10 cellular contexts compared by ENCODE assay signal in genomic region chr3:141243295-141243707, GRCh38. TPM values are rescaled to one million over a fixed set of nuclear protein-coding genes. Genes with fewer than 3 reads are reported as not detected.
A peak's percentile ranks its signal among the peaks of the same experiment; 100 is the strongest.
DNase-seq lines count a peak whose midpoint lies in the region; ATAC-seq and TF ChIP-seq lines count a peak whose summit lies in the region.
"Had no signal": no experiment of that assay in that cellular context is flagged by ENCODE, and none has a peak within 500 bp of the region (broad histone marks: within the 10 kb centered on the region; RNA-seq: fewer than 3 reads in every experiment).

No MANE protein-coding gene starts in this region.

- no peaks in the 10 kb centered on the region for H3K27me3 Mint-ChIP-seq in activated T-cell treated with anti-CD3 and anti-CD28 coated beads, Interleukin-2, amount 50 U/mL, for 72 hours (ENCODE audit: low read depth)
- H3K27me3 Mint-ChIP-seq: activated B cell treated with CpG ODN at 0.5 μM for 24 hours had no signal

- TF ChIP-seq CTCF in colonic mucosa (IDR thresholded peaks at IDR 0.05): no peak

- H3K9ac ChIP-seq in colonic mucosa (ENCODE audit: low read depth in 2 of 2, low read length in 2 of 2): no peak overlapping the region

- no peaks in the 10 kb centered on the region for H3K4me1 ChIP-seq in colonic mucosa

- H3K9me3 ChIP-seq in colonic mucosa: no peaks in the 10 kb centered on the region

- DNase-seq in NCI-H2227 treated with DMSO at 0.1 percent for 48 hours (lab: John Stamatoyannopoulos, UW) (peak; percentile 32), hepatic stellate cell (ENCODE audit: low spot score) (peak; percentile 44), NCI-H128 (lab: John Stamatoyannopoulos, UW; ENCODE audit: unreplicated experiment) (no peak), colonic mucosa (no peak), NCI-H1417 treated with DMSO at 0.1 percent for 48 hours (lab: John Stamatoyannopoulos, UW) (no peak), SHP77 treated with DMSO at 0.1 percent for 48 hours (lab: John Stamatoyannopoulos, UW) (no peak)
- DNase-seq in activated T-cell treated with anti-CD3 and anti-CD28 coated beads, Interleukin-2, amount 50 U/mL, for 72 hours: peak; percentile 63 to 77
- peak; percentile 28 to 44 for DNase-seq in stimulated activated CD8-positive, alpha-beta memory T cell treated with anti-CD3 and anti-CD28 coated beads, Interleukin-2, amount 100 ng/mL, for 1 hour (ENCODE audit: low read depth in 2 of 2)
- DNase-seq: activated B cell treated with CpG ODN at 0.5 μM for 24 hours had no signal

- H3K27ac ChIP-seq in colonic mucosa: no peak overlapping the region

- intact Hi-C loops in colonic mucosa (cut with DNase I): no loop called here

- H3K9me3 Mint-ChIP-seq in activated T-cell treated with anti-CD3 and anti-CD28 coated beads, Interleukin-2, amount 50 U/mL, for 72 hours: no peaks in the 10 kb centered on the region
- H3K9me3 Mint-ChIP-seq: activated B cell treated with CpG ODN at 0.5 μM for 24 hours had no signal

- H3K4me3 ChIP-seq in colonic mucosa: no peak overlapping the region
- H3K4me3 ChIP-seq: GM12878 had no signal

- H3K27ac Mint-ChIP-seq in activated T-cell treated with anti-CD3 and anti-CD28 coated beads, Interleukin-2, amount 50 U/mL, for 72 hours: no peak overlapping the region
- H3K27ac Mint-ChIP-seq: activated B cell treated with CpG ODN at 0.5 μM for 24 hours had no signal

- H3K36me3 Mint-ChIP-seq in activated T-cell treated with anti-CD3 and anti-CD28 coated beads, Interleukin-2, amount 50 U/mL, for 72 hours (ENCODE audit: insufficient read depth in 2 of 2): peaks cover 1 to 2% of the 10 kb centered on the region in 2 donors

- H3K4me1 Mint-ChIP-seq in activated T-cell treated with anti-CD3 and anti-CD28 coated beads, Interleukin-2, amount 50 U/mL, for 72 hours (ENCODE audit: low read depth): peaks cover 46% of the 10 kb centered on the region
- H3K4me1 Mint-ChIP-seq: activated B cell treated with CpG ODN at 0.5 μM for 24 hours had no signal

- no peaks in the 10 kb centered on the region for H3K27me3 ChIP-seq in colonic mucosa

- peak overlapping the region; percentile 22 to 52 for H3K4me3 Mint-ChIP-seq in activated T-cell treated with anti-CD3 and anti-CD28 coated beads, Interleukin-2, amount 50 U/mL, for 72 hours
- H3K4me3 Mint-ChIP-seq: activated B cell treated with CpG ODN at 0.5 μM for 24 hours had no signal

- ATAC-seq in activated T-cell treated with anti-CD3 and anti-CD28 coated beads, Interleukin-2, amount 50 U/mL, for 72 hours (replicated peaks in 1 of 2): peak; percentile 99
- ATAC-seq: GM12878 had no signal

- H3K36me3 ChIP-seq in colonic mucosa: no peaks in the 10 kb centered on the region

RNA-seq across cellular contexts. Expression of gene PXYLP1, which starts 11.7 kb away (rescaled TPM):
- 10 to 100 TPM; 13.2 to 14.3 TPM for total RNA-seq in activated T-cell treated with anti-CD3 and anti-CD28 coated beads, Interleukin-2, amount 50 U/mL, for 72 hours
- 10 to 100 TPM in 1 of 2 donors, 1 to 10 TPM in 1; 8.9 to 13.1 TPM for total RNA-seq in colonic mucosa

Comparison
In these comparisons a context has a peak if more than half of its experiments do, and no peak if none do; other contexts are left out.
1. DNase-seq: peak in NCI-H2227 treated with DMSO at 0.1 percent for 48 hours (single experiment), activated T-cell treated with anti-CD3 and anti-CD28 coated beads, Interleukin-2, amount 50 U/mL, for 72 hours (2 of 2), hepatic stellate cell (single experiment) and stimulated activated CD8-positive, alpha-beta memory T cell treated with anti-CD3 and anti-CD28 coated beads, Interleukin-2, amount 100 ng/mL, for 1 hour (2 of 2); none in NCI-H128 (single experiment), colonic mucosa (single experiment), NCI-H1417 treated with DMSO at 0.1 percent for 48 hours (single experiment) and SHP77 treated with DMSO at 0.1 percent for 48 hours (single experiment).